21 cellular contexts compared by ENCODE assay signal in genomic region chr4:183118141-183118540, GRCh38. TPM values are rescaled to one million over a fixed set of nuclear protein-coding genes. Genes with fewer than 3 reads are reported as not detected.
DNase-seq lines count a peak whose midpoint lies in the region; ATAC-seq, FAIRE-seq and TF ChIP-seq lines count a peak whose summit lies in the region.
"Had no signal": no experiment of that assay in that cellular context is flagged by ENCODE, and none has a peak within 500 bp of the region (broad histone marks: within the 10 kb centered on the region; RNA-seq: fewer than 3 reads in every experiment).

No MANE protein-coding gene starts in this region.

- no peak for DNase-seq in Calu3
- DNase-seq in RCC 7860 (ENCODE audit: low spot score) = peak; percentile 3
- DNase-seq in endothelial cell (ENCODE audit: low spot score) = no peak
- DNase-seq in osteoblast (ENCODE audit: insufficient read length, low spot score, missing footprints) = no peak
- no peak for DNase-seq in AML-193 (lab: John Stamatoyannopoulos, UW)
- no peak for DNase-seq in HuH-7.5 (ENCODE audit: low spot score)
- DNase-seq in activated CD8-positive, alpha-beta memory T cell treated with anti-CD3 and anti-CD28 coated beads, Interleukin-2, amount 10 ng/mL, durations not matched to agents 7 days and 5 days = no peak
- DNase-seq in hypothalamus (lab: John Stamatoyannopoulos, UW) = no peak
- DNase-seq: activated CD4-positive, alpha-beta T cell treated with anti-CD3 and anti-CD28 coated beads, Interleukin-2, amount 50 U/mL, for 1 hour; COR-L47; gastrocnemius medialis; GF-D8; kidney; NCI-H1417; NK-92 treated with Interleukin-12 subunit alpha and Interleukin-12 subunit beta, amount 100 ng/mL, for 24 hours; pancreas; SIG-M5; stimulated activated CD4-positive, alpha-beta T cell treated with anti-CD3 and anti-CD28 coated beads, Interleukin-12 subunit alpha, Interleukin-12 subunit beta, amount 100 ng/mL, for 4 hours; stimulated activated naive CD8-positive, alpha-beta T cell treated with anti-CD3 and anti-CD28 coated beads, Interleukin-15, Interleukin-2, amounts not matched to agents 100 U/mL and 50 U/mL, for 24 hours had no signal

- H2AFZ ChIP-seq in osteoblast (ENCODE audit: low read length) = peak overlapping the region; percentile 13

- H3K4me3 Mint-ChIP-seq in Calu3 (ENCODE audit: low read depth, unreplicated experiment) = no peak overlapping the region
- no peak overlapping the region for H3K4me3 Mint-ChIP-seq in endothelial cell (ENCODE audit: unreplicated experiment)
- H3K4me3 Mint-ChIP-seq in activated CD8-positive, alpha-beta memory T cell treated with anti-CD3 and anti-CD28 coated beads, Interleukin-2, amount 10 ng/mL, durations not matched to agents 7 days and 5 days = no peak overlapping the region
- H3K4me3 Mint-ChIP-seq: activated naive CD8-positive, alpha-beta T cell had no signal

- peaks cover 88% of the 10 kb centered on the region for H3K79me2 ChIP-seq in osteoblast (ENCODE audit: insufficient read depth, low read length)

- H3K4me1 Mint-ChIP-seq in Calu3 (ENCODE audit: low read depth, unreplicated experiment) = peaks cover 48% of the 10 kb centered on the region
- no peaks in the 10 kb centered on the region for H3K4me1 Mint-ChIP-seq in endothelial cell (ENCODE audit: unreplicated experiment)
- H3K4me1 Mint-ChIP-seq in activated CD8-positive, alpha-beta memory T cell treated with anti-CD3 and anti-CD28 coated beads, Interleukin-2, amount 10 ng/mL, durations not matched to agents 7 days and 5 days = no peaks in the 10 kb centered on the region

- H3K4me3 ChIP-seq in osteoblast (ENCODE audit: insufficient read depth, low read length) = peak overlapping the region; percentile 37
- H3K4me3 ChIP-seq: gastrocnemius medialis, pancreas had no signal

- H3K36me3 Mint-ChIP-seq in Calu3 (ENCODE audit: insufficient read depth, unreplicated experiment) (no peaks in the 10 kb centered on the region), endothelial cell (ENCODE audit: low read depth, unreplicated experiment) (no peaks in the 10 kb centered on the region)
- no peaks in the 10 kb centered on the region for H3K36me3 Mint-ChIP-seq in activated CD8-positive, alpha-beta memory T cell treated with anti-CD3 and anti-CD28 coated beads, Interleukin-2, amount 10 ng/mL, durations not matched to agents 7 days and 5 days

- H3K27ac ChIP-seq in osteoblast (ENCODE audit: low read depth, low read length) = peak overlapping the region; percentile 96
- H3K27ac ChIP-seq: gastrocnemius medialis, KMS-11 had no signal

- no TSS peak for BruUV-seq in Calu3 (replicated peaks; lab: Mats Ljungman, UMichigan)

- H3K36me3 ChIP-seq in osteoblast (ENCODE audit: insufficient read depth, low read length) = no peaks in the 10 kb centered on the region
- H3K36me3 ChIP-seq: gastrocnemius medialis, pancreas had no signal

- CTCF ChIA-PET in Calu3 (lab: Charles Lee) = no interaction called here
- CTCF ChIA-PET in activated CD8-positive, alpha-beta memory T cell treated with anti-CD3 and anti-CD28 coated beads, Interleukin-2, amount 10 ng/mL, durations not matched to agents 7 days and 5 days (lab: Charles Lee) = no interaction called here

- no peak for ATAC-seq in activated CD8-positive, alpha-beta memory T cell treated with anti-CD3 and anti-CD28 coated beads, Interleukin-2, amount 10 ng/mL, durations not matched to agents 7 days and 5 days
- ATAC-seq: gastrocnemius medialis; stimulated activated naive CD8-positive, alpha-beta T cell treated with anti-CD3 and anti-CD28 coated beads, Interleukin-15, Interleukin-2, amounts not matched to agents 100 U/mL and 50 U/mL, for 24 hours had no signal

- intact Hi-C loops in Calu3 (cut with micrococcal nuclease; ENCODE audit: unreplicated experiment) = no loop called here

- peaks cover 27% of the 10 kb centered on the region for H3K4me1 ChIP-seq in osteoblast (ENCODE audit: insufficient read depth, low read length)
- H3K4me1 ChIP-seq: gastrocnemius medialis had no signal

- H3K27ac Mint-ChIP-seq in Calu3 (ENCODE audit: unreplicated experiment) = peak overlapping the region; percentile 43
- peak overlapping the region; percentile 77 for H3K27ac Mint-ChIP-seq in endothelial cell (ENCODE audit: unreplicated experiment)
- no peak overlapping the region for H3K27ac Mint-ChIP-seq in activated CD8-positive, alpha-beta memory T cell treated with anti-CD3 and anti-CD28 coated beads, Interleukin-2, amount 10 ng/mL, durations not matched to agents 7 days and 5 days
- H3K27ac Mint-ChIP-seq: activated naive CD8-positive, alpha-beta T cell had no signal

- H4K20me1 ChIP-seq in osteoblast (ENCODE audit: insufficient read depth, low read length) = peaks cover 3% of the 10 kb centered on the region

- peak overlapping the region; percentile 88 for H3K4me2 ChIP-seq in osteoblast (ENCODE audit: insufficient read depth, low read length)
- H3K4me2 ChIP-seq: KMS-11 had no signal

- no peaks in the 10 kb centered on the region for H3K27me3 ChIP-seq in osteoblast (ENCODE audit: insufficient read depth, low read length)
- H3K27me3 ChIP-seq: gastrocnemius medialis, pancreas had no signal

- TF ChIP-seq CTCF in Calu3 (IDR thresholded peaks at IDR 0.05; ENCODE audit: unreplicated experiment) (no peak), endothelial cell (IDR thresholded peaks at IDR 0.05; ENCODE audit: unreplicated experiment) (no peak), osteoblast (IDR thresholded peaks at IDR 0.05; ENCODE audit: extremely low read depth, low read depth, low read length) (no peak)

- no peaks in the 10 kb centered on the region for H3K9me3 ChIP-seq in osteoblast (ENCODE audit: low read depth, low read length)
- H3K9me3 ChIP-seq: gastrocnemius medialis, pancreas had no signal

- no peak for FAIRE-seq in RCC 7860 (lab: Jason Lieb, UNC)
- FAIRE-seq: pancreas had no signal

- H3K9me3 Mint-ChIP-seq in Calu3 (ENCODE audit: low read depth, unreplicated experiment) (no peaks in the 10 kb centered on the region), endothelial cell (ENCODE audit: unreplicated experiment) (no peaks in the 10 kb centered on the region)
- H3K9me3 Mint-ChIP-seq in activated CD8-positive, alpha-beta memory T cell treated with anti-CD3 and anti-CD28 coated beads, Interleukin-2, amount 10 ng/mL, durations not matched to agents 7 days and 5 days (ENCODE audit: low read depth) = no peaks in the 10 kb centered on the region

- no peaks in the 10 kb centered on the region for H3K27me3 Mint-ChIP-seq in Calu3 (ENCODE audit: unreplicated experiment)
- H3K27me3 Mint-ChIP-seq in endothelial cell (ENCODE audit: unreplicated experiment) = peaks cover 1% of the 10 kb centered on the region
- peaks cover 10% of the 10 kb centered on the region for H3K27me3 Mint-ChIP-seq in activated CD8-positive, alpha-beta memory T cell treated with anti-CD3 and anti-CD28 coated beads, Interleukin-2, amount 10 ng/mL, durations not matched to agents 7 days and 5 days

RNA-seq across cellular contexts. Expression of gene WWC2, which starts 19.1 kb away (rescaled TPM):
- total RNA-seq in Calu3 (2022) = 38.7 and 39.0 TPM in 2 replicates
- 32.0 TPM for total RNA-seq in endothelial cell (ENCODE audit: unreplicated experiment)
- total RNA-seq in osteoblast = 33.3 and 35.1 TPM in 2 replicates
- under 1 TPM; 0.05 to 0.20 TPM for total RNA-seq in activated CD8-positive, alpha-beta memory T cell treated with anti-CD3 and anti-CD28 coated beads, Interleukin-2, amount 10 ng/mL, durations not matched to agents 7 days and 5 days

Comparison
In these comparisons a context has a peak if more than half of its experiments do, and no peak if none do; other contexts are left out.
1. RNA of gene WWC2, which starts 19.1 kb away (total RNA-seq): 38.7 to 39.0 TPM in Calu3, 33.3 to 35.1 TPM in osteoblast and 32.0 TPM in endothelial cell (single experiment); 0.05 to 0.20 TPM in activated CD8-positive, alpha-beta memory T cell treated with anti-CD3 and anti-CD28 coated beads, Interleukin-2, amount 10 ng/mL, durations not matched to agents 7 days and 5 days; every median in the first group is over 10 times any median in the second.